In genomic region chr1:51990478-51990965, GRCh38 we compare ENCODE assay signal across 8 cellular contexts. TPM values are rescaled to one million over a fixed set of nuclear protein-coding genes. Genes with fewer than 3 reads are reported as not detected.
DNase-seq lines count a peak whose midpoint lies in the region; ATAC-seq and TF ChIP-seq lines count a peak whose summit lies in the region.

Gene RAB3B, minus strand, starts transcription at chr1:51990700. Its CDS starts 13,583 bp downstream, at chr1:51977117.

- peaks cover 4% of the 10 kb centered on the region for H3K4me1 ChIP-seq in skeletal muscle satellite cell (ENCODE audit: control insufficient read depth, insufficient read depth, low read length)

- CTCF ChIA-PET in CD4-positive, alpha-beta T cell (lab: Charles Lee): no interaction called here

- H3K4me3 ChIP-seq in LNCaP clone FGC (ENCODE audit: low read depth, low read length): peak within 1 kb of the TSS; percentile 61
- peak within 1 kb of the TSS; percentile 87 for H3K4me3 ChIP-seq in skeletal muscle satellite cell (ENCODE audit: low read length)

- no peaks in the 10 kb centered on the region for H3K9me3 Mint-ChIP-seq in CD4-positive, alpha-beta T cell

- intact Hi-C loops in CD4-positive, alpha-beta T cell (cut with DNase I, micrococcal nuclease): no loop called here

- peak; percentile 54 to 81 (median 68) for DNase-seq in CD4-positive, alpha-beta T cell
- DNase-seq in LNCaP clone FGC (ENCODE audit: low read depth) (peak; percentile 30), SW 1271 (lab: John Stamatoyannopoulos, UW) (peak; percentile 7 to 31), hepatic stellate cell (ENCODE audit: low spot score) (peak; percentile 83), NK-92 (lab: John Stamatoyannopoulos, UW; ENCODE audit: unreplicated experiment) (no peak)
- peak; percentile 74 for DNase-seq in activated naive CD8-positive, alpha-beta T cell treated with anti-CD3 and anti-CD28 coated beads, Interleukin-2, amount 50 U/mL, for 16 hours (ENCODE audit: low read depth, low spot score)

- peak within 1 kb of the TSS; percentile 64 for H3K4me2 ChIP-seq in skeletal muscle satellite cell (ENCODE audit: low read length)

- H3K27ac ChIP-seq in CD4-positive, alpha-beta T cell (ENCODE audit: low read depth, low read length): no peak within 1 kb of the TSS

- TF ChIP-seq CTCF in CD4-positive, alpha-beta T cell (IDR thresholded peaks at IDR 0.05): no peak
- TF ChIP-seq CTCF in LNCaP clone FGC (IDR thresholded peaks at IDR 0.05; ENCODE audit: control insufficient read depth, extremely low read depth, insufficient read depth): no peak

- H3K27ac Mint-ChIP-seq in CD4-positive, alpha-beta T cell: no peak within 1 kb of the TSS

- H3K4me1 Mint-ChIP-seq in CD4-positive, alpha-beta T cell (ENCODE audit: low read depth): peaks cover 17% of the 10 kb centered on the region

- H3K4me3 Mint-ChIP-seq in CD4-positive, alpha-beta T cell: peak within 1 kb of the TSS; percentile 91

- peaks cover 29% of the 10 kb centered on the region for H3K27me3 ChIP-seq in CD4-positive, alpha-beta T cell (ENCODE audit: control insufficient read depth, insufficient read depth, low read length)
- H3K27me3 ChIP-seq in skeletal muscle satellite cell (ENCODE audit: control insufficient read depth, insufficient read depth, low read length): peaks cover 13% of the 10 kb centered on the region

- H3K9me3 ChIP-seq in CD4-positive, alpha-beta T cell (ENCODE audit: control insufficient read depth, low read length): no peaks in the 10 kb centered on the region
- H3K9me3 ChIP-seq in skeletal muscle satellite cell (replicated peaks; ENCODE audit: low read length): no peaks in the 10 kb centered on the region

- H3K36me3 Mint-ChIP-seq in CD4-positive, alpha-beta T cell (ENCODE audit: low read depth): no peaks in the 10 kb centered on the region

- POLR2A ChIA-PET in CD4-positive, alpha-beta T cell (lab: Charles Lee): no interaction called here

- H3K9ac ChIP-seq in skeletal muscle satellite cell (ENCODE audit: low read depth, low read length): peak within 1 kb of the TSS; percentile 73

- peak; percentile 96 for ATAC-seq in CD4-positive, alpha-beta T cell (ENCODE audit: poor library complexity)
- peak; percentile 83 for ATAC-seq in GM21423 (IDR thresholded peaks at IDR 0.05; ENCODE audit: unreplicated experiment)

- no peaks in the 10 kb centered on the region for H3K36me3 ChIP-seq in skeletal muscle satellite cell (ENCODE audit: insufficient read depth, low read length)

- peaks cover 35% of the 10 kb centered on the region for H3K27me3 Mint-ChIP-seq in CD4-positive, alpha-beta T cell

RNA-seq across cellular contexts. Expression of gene RAB3B, which starts in this region (rescaled TPM):
- total RNA-seq in CD4-positive, alpha-beta T cell: not detected
- 2.3 and 5.7 TPM in 2 replicates for total RNA-seq in skeletal muscle satellite cell (2012; rRNA removed)

Comparison
In these comparisons a context has a peak if more than half of its experiments do, and no peak if none do; other contexts are left out.
1. Peak in DNase-seq and ATAC-seq in CD4-positive, alpha-beta T cell; RNA of the gene not detected or under 1 TPM.